Comparison of ENCODE assay signal across 30 cellular contexts in genomic region chr3:172231318-172231901, GRCh38.
"Had no signal": no experiment of that assay in that cellular context is flagged by ENCODE, and none has a peak within 500 bp of the region (broad histone marks: within the 10 kb centered on the region; RNA-seq: fewer than 3 reads in every experiment).

No MANE protein-coding gene starts in this region.

- H3K27ac ChIP-seq: pancreas, psoas muscle, skin epidermis, spleen, suprapubic skin, testis, tibial artery, transverse colon, upper lobe of right lung, uterus had no signal

- DNase-seq: naive thymus-derived CD8-positive, alpha-beta T cell; nephron progenitor cell; nucleus accumbens; pancreas; psoas muscle; right cardiac atrium; spleen; stimulated activated CD4-positive, alpha-beta T cell treated with anti-CD3 and anti-CD28 coated beads, Interleukin-12 subunit alpha, Interleukin-12 subunit beta, amount 100 ng/mL, for 4 hours; stimulated activated CD4-positive, alpha-beta T cell treated with anti-CD3 and anti-CD28 coated beads, Interleukin-1b, Interleukin-23, amount 100 ng/mL, for 48 hours; stimulated activated CD4-positive, alpha-beta T cell treated with anti-CD3 and anti-CD28 coated beads, Interleukin-4, amount 100 ng/mL, for 1 hour; stimulated activated CD4-positive, alpha-beta T cell treated with anti-CD3 and anti-CD28 coated beads, Interleukin-4, amount 100 ng/mL, for 4 hours; stimulated activated CD8-positive, alpha-beta memory T cell treated with anti-CD3 and anti-CD28 coated beads, Interleukin-4, amount 100 ng/mL, for 48 hours; stimulated activated naive CD4-positive, alpha-beta T cell; stimulated activated naive CD8-positive, alpha-beta T cell treated with anti-CD3 and anti-CD28 coated beads, Interleukin-15, amount 100 ng/mL, for 72 hours; stimulated activated naive CD8-positive, alpha-beta T cell treated with anti-CD3 and anti-CD28 coated beads, Interleukin-15, Interleukin-2, amounts not matched to agents 100 U/mL and 50 U/mL, for 24 hours; substantia nigra; testis; tibial artery; transverse colon; upper lobe of right lung; uterus had no signal

- H3K36me3 ChIP-seq: suprapubic skin, tibial artery, transverse colon, uterus had no signal

- ATAC-seq: naive thymus-derived CD8-positive, alpha-beta T cell; natural killer cell treated with Interleukin-12 subunit alpha and Interleukin-12 subunit beta and Interleukin-15 and Interleukin-18, amount 100 ng/mL, for 72 hours; pancreas; right cardiac atrium; sciatic nerve; stimulated activated memory B cell treated with anti-CD40 and anti-IgM and Interleukin-4, amounts not matched to agents 10 μg/mL and 1 μg/mL and 100 μg/mL, for 72 hours; stimulated activated naive CD8-positive, alpha-beta T cell treated with anti-CD3 and anti-CD28 coated beads, Interleukin-15, amount 100 ng/mL, for 72 hours; stimulated activated naive CD8-positive, alpha-beta T cell treated with anti-CD3 and anti-CD28 coated beads, Interleukin-15, Interleukin-2, amounts not matched to agents 100 U/mL and 50 U/mL, for 24 hours; upper lobe of right lung had no signal

- H3K4me3 ChIP-seq: pancreas, psoas muscle, skin epidermis, smooth muscle cell, spleen, suprapubic skin, testis, tibial artery, transverse colon, upper lobe of right lung, uterus had no signal

- H3K9me3 Mint-ChIP-seq: naive thymus-derived CD8-positive, alpha-beta T cell; natural killer cell treated with Interleukin-12 subunit alpha and Interleukin-12 subunit beta and Interleukin-15 and Interleukin-18, amount 100 ng/mL, for 72 hours; nephron progenitor cell; neural crest cell; stimulated activated memory B cell treated with anti-CD40 and anti-IgM and Interleukin-4, amounts not matched to agents 10 μg/mL and 1 μg/mL and 100 μg/mL, for 72 hours; stimulated activated naive CD8-positive, alpha-beta T cell treated with anti-CD3 and anti-CD28 coated beads, Interleukin-15, amount 100 ng/mL, for 72 hours; type B pancreatic cell had no signal

- H3K27me3 Mint-ChIP-seq: naive thymus-derived CD8-positive, alpha-beta T cell; natural killer cell treated with Interleukin-12 subunit alpha and Interleukin-12 subunit beta and Interleukin-15 and Interleukin-18, amount 100 ng/mL, for 72 hours; stimulated activated memory B cell treated with anti-CD40 and anti-IgM and Interleukin-4, amounts not matched to agents 10 μg/mL and 1 μg/mL and 100 μg/mL, for 72 hours; stimulated activated naive CD8-positive, alpha-beta T cell treated with anti-CD3 and anti-CD28 coated beads, Interleukin-15, amount 100 ng/mL, for 72 hours; type B pancreatic cell had no signal

- H3K4me1 Mint-ChIP-seq: stimulated activated memory B cell treated with anti-CD40 and anti-IgM and Interleukin-4, amounts not matched to agents 10 μg/mL and 1 μg/mL and 100 μg/mL, for 72 hours; stimulated activated naive CD8-positive, alpha-beta T cell treated with anti-CD3 and anti-CD28 coated beads, Interleukin-15, amount 100 ng/mL, for 72 hours had no signal

- H3K4me3 Mint-ChIP-seq: naive thymus-derived CD8-positive, alpha-beta T cell; natural killer cell treated with Interleukin-12 subunit alpha and Interleukin-12 subunit beta and Interleukin-15 and Interleukin-18, amount 100 ng/mL, for 72 hours; nephron progenitor cell; neural crest cell; stimulated activated memory B cell treated with anti-CD40 and anti-IgM and Interleukin-4, amounts not matched to agents 10 μg/mL and 1 μg/mL and 100 μg/mL, for 72 hours; stimulated activated naive CD8-positive, alpha-beta T cell treated with anti-CD3 and anti-CD28 coated beads, Interleukin-15, amount 100 ng/mL, for 72 hours; type B pancreatic cell had no signal

- FAIRE-seq: pancreas had no signal

- H3K27ac Mint-ChIP-seq: naive thymus-derived CD8-positive, alpha-beta T cell; natural killer cell treated with Interleukin-12 subunit alpha and Interleukin-12 subunit beta and Interleukin-15 and Interleukin-18, amount 100 ng/mL, for 72 hours; nephron progenitor cell; stimulated activated memory B cell treated with anti-CD40 and anti-IgM and Interleukin-4, amounts not matched to agents 10 μg/mL and 1 μg/mL and 100 μg/mL, for 72 hours; stimulated activated naive CD8-positive, alpha-beta T cell treated with anti-CD3 and anti-CD28 coated beads, Interleukin-15, amount 100 ng/mL, for 72 hours had no signal

- H3K4me2 ChIP-seq: smooth muscle cell had no signal

- H3K9me3 ChIP-seq: neutrophil, pancreas, psoas muscle, spleen, suprapubic skin, testis, tibial artery, transverse colon, upper lobe of right lung, uterus had no signal

- H3K27me3 ChIP-seq: neutrophil, pancreas, spleen, suprapubic skin, testis, tibial artery, transverse colon, upper lobe of right lung, uterus had no signal

- H3K4me1 ChIP-seq: pancreas, spleen, transverse colon, upper lobe of right lung had no signal
